ENCODE assay signal across 18 cellular contexts in genomic region chr2:27377618-27378095, GRCh38. TPM values are rescaled to one million over a fixed set of nuclear protein-coding genes. Genes with fewer than 3 reads are reported as not detected.
DNase-seq lines count a peak whose midpoint lies in the region; ATAC-seq, FAIRE-seq and TF ChIP-seq lines count a peak whose summit lies in the region.
"Had no signal": no experiment of that assay in that cellular context is flagged by ENCODE, and none has a peak within 500 bp of the region (broad histone marks: within the 10 kb centered on the region; RNA-seq: fewer than 3 reads in every experiment).

No MANE protein-coding gene starts in this region.

- TF ChIP-seq CTCF in cardiac muscle cell (IDR thresholded peaks at IDR 0.05; ENCODE audit: low read depth, low read length) (no peak), heart right ventricle (IDR thresholded peaks at IDR 0.05) (no peak), GM23338 (conservative IDR thresholded peaks at IDR 0.05; ENCODE audit: low read depth in 2 of 2) (no peak), K562 (IDR thresholded peaks at IDR 0.05 in 2 of 3, conservative IDR thresholded peaks at IDR 0.05 in 1 of 3; ENCODE audit: insufficient read depth in 2 of 3, low read depth in 1 of 3, low read length in 3 of 3) (no peak)

- ATAC-seq in heart right ventricle (no peak), GM23338 (no peak), K562 (no peak)
- no peak for ATAC-seq in stimulated activated naive B cell treated with anti-CD40 and anti-IgM and Interleukin-4, amounts not matched to agents 10 μg/mL and 1 μg/mL and 100 μg/mL, for 72 hours (replicated peaks)

- no peak overlapping the region for H3K27ac Mint-ChIP-seq in GM23338
- H3K27ac Mint-ChIP-seq in stimulated activated naive B cell treated with anti-CD40 and anti-IgM and Interleukin-4, amounts not matched to agents 10 μg/mL and 1 μg/mL and 100 μg/mL, for 72 hours: peak overlapping the region; percentile 82

- TF ChIP-seq POLR2A in K562 (conservative IDR thresholded peaks at IDR 0.05): peak; percentile 34; the same call in 1 of the 2 replicates

- H3K27ac ChIP-seq in cardiac muscle cell: peak overlapping the region; percentile 50
- no peak overlapping the region for H3K27ac ChIP-seq in heart right ventricle
- H3K27ac ChIP-seq in GM23338 (ENCODE audit: low read depth): 0 out of 2 replicates have a peak overlapping the region, but pooled peaks have one; percentile 59
- no peak overlapping the region for H3K27ac ChIP-seq in K562 (ENCODE audit: extremely low read depth, low read depth, low read length)
- H3K27ac ChIP-seq: neutrophil, WERI-Rb-1 had no signal

- H3K79me2 ChIP-seq in GM23338 (replicated peaks; ENCODE audit: insufficient read depth) (peaks cover 16% of the 10 kb centered on the region), K562 (ENCODE audit: control insufficient read depth, insufficient read depth, low read length) (peaks cover 25% of the 10 kb centered on the region)

- H2AFZ ChIP-seq in GM23338 (no peak overlapping the region), K562 (ENCODE audit: low read depth, low read length) (no peak overlapping the region)

- no peaks in the 10 kb centered on the region for H3K9me2 ChIP-seq in GM23338 (ENCODE audit: insufficient read depth)

- FAIRE-seq in K562 (lab: Jason Lieb, UNC): no peak
- FAIRE-seq: endothelial cell of umbilical vein had no signal

- no peak overlapping the region; the same call in 2 of the 3 replicates for H3K4me3 Mint-ChIP-seq in GM23338
- peak overlapping the region; percentile 6 to 43 for H3K4me3 Mint-ChIP-seq in stimulated activated naive B cell treated with anti-CD40 and anti-IgM and Interleukin-4, amounts not matched to agents 10 μg/mL and 1 μg/mL and 100 μg/mL, for 72 hours
- H3K4me3 Mint-ChIP-seq: activated naive CD4-positive, alpha-beta T cell treated with anti-CD3 and anti-CD28 coated beads, Interleukin-2, amount 50 U/mL, for 24 hours had no signal

- CTCF ChIA-PET in K562 (lab: Yijun Ruan, JAX; ENCODE audit: low intra/inter-chr PET ratio): no interaction called here

- no peaks in the 10 kb centered on the region for H3K9me3 Mint-ChIP-seq in GM23338
- peaks cover 0 to 3% of the 10 kb centered on the region in 2 donors for H3K9me3 Mint-ChIP-seq in stimulated activated naive B cell treated with anti-CD40 and anti-IgM and Interleukin-4, amounts not matched to agents 10 μg/mL and 1 μg/mL and 100 μg/mL, for 72 hours
- H3K9me3 Mint-ChIP-seq: activated naive CD4-positive, alpha-beta T cell treated with anti-CD3 and anti-CD28 coated beads, Interleukin-2, amount 50 U/mL, for 24 hours had no signal

- H3K4me1 ChIP-seq in cardiac muscle cell (ENCODE audit: low read depth): peaks cover 7% of the 10 kb centered on the region
- H3K4me1 ChIP-seq in heart right ventricle: peaks cover 5 to 39% (median 19%) of the 10 kb centered on the region in 9 donors
- H3K4me1 ChIP-seq in GM23338 (ENCODE audit: insufficient read depth): peaks cover 10% of the 10 kb centered on the region
- peaks cover 7 to 42% of the 10 kb centered on the region in 2 experiments for H3K4me1 ChIP-seq in K562 (replicated peaks in 1 of 2; ENCODE audit: control insufficient read depth in 2 of 2, insufficient read depth in 2 of 2, low read length in 2 of 2)

- intact Hi-C loops in heart right ventricle (cut with DNase I): loop anchor here in 1 of 10 donors (10.0 kb wide), 1 partner anchor 603 kb away; no protein-coding TSS in a partner anchor
- intact Hi-C loops in K562 (cut with micrococcal nuclease): no loop called here

- DNase-seq in cardiac muscle cell (ENCODE audit: low read depth in 1 of 2, low spot score in 1 of 2) (no peak), heart right ventricle (no peak), GM23338 (ENCODE audit: low spot score) (no peak), K562 (ENCODE audit: extremely low read depth in 1 of 4, low spot score in 3 of 4) (no peak), putamen (ENCODE audit: low spot score) (no peak), cortex of kidney (lab: John Stamatoyannopoulos, UW) (no peak), pons (ENCODE audit: low spot score) (no peak)
- DNase-seq in stimulated activated naive B cell treated with anti-CD40 and anti-IgM and Interleukin-4, amounts not matched to agents 10 μg/mL and 1 μg/mL and 100 μg/mL, for 72 hours: no peak
- DNase-seq: AML-193; central memory CD4-positive, alpha-beta T cell; KBM-7; mesenchymal stem cell; NCI-H1105 treated with DMSO at 0.1 percent for 48 hours; stimulated activated CD4-positive, alpha-beta T cell treated with anti-CD3 and anti-CD28 coated beads, Interleukin-4, amount 100 ng/mL, for 24 hours had no signal

- 87 to 89% methylated on average over 18 of the region's 18 CpGs for WGBS in heart right ventricle, 2 donors
- WGBS in K562 (ENCODE audit: insufficient coverage, low coverage, missing lambda C conversion rate): 95% methylated on average over 14 of the region's 18 CpGs

- H3K4me3 ChIP-seq in cardiac muscle cell (no peak overlapping the region), heart right ventricle (no peak overlapping the region), GM23338 (no peak overlapping the region), K562 (no peak overlapping the region)

- peaks cover 53% of the 10 kb centered on the region for H3K36me3 ChIP-seq in cardiac muscle cell
- peaks cover 0 to 79% (median 55%) of the 10 kb centered on the region in 9 donors for H3K36me3 ChIP-seq in heart right ventricle
- peaks cover 32% of the 10 kb centered on the region for H3K36me3 ChIP-seq in GM23338 (ENCODE audit: insufficient read depth)
- peaks cover 83% of the 10 kb centered on the region for H3K36me3 ChIP-seq in K562 (ENCODE audit: control insufficient read depth, insufficient read depth, low read length)

- H3K9me3 ChIP-seq in cardiac muscle cell (ENCODE audit: low read depth): no peaks in the 10 kb centered on the region
- H3K9me3 ChIP-seq in heart right ventricle: no peaks in the 10 kb centered on the region
- H3K9me3 ChIP-seq in K562 (replicated peaks; ENCODE audit: control insufficient read depth, insufficient read depth, low read depth, low read length): no peaks in the 10 kb centered on the region
- H3K9me3 ChIP-seq: neutrophil had no signal

- no peak for TF ChIP-seq RAD21 in K562 (CRISPR knock-in tag; conservative IDR thresholded peaks at IDR 0.05 in 1 of 2, IDR thresholded peaks at IDR 0.05 in 1 of 2)

- no TSS peak for BruUV-seq in K562 (replicated peaks; lab: Mats Ljungman, UMichigan)

- H4K20me1 ChIP-seq in GM23338 (replicated peaks; ENCODE audit: insufficient read depth) (no peaks in the 10 kb centered on the region; the same call in 1 of the 2 replicates), K562 (replicated peaks; ENCODE audit: control insufficient read depth, insufficient read depth, low read length) (no peaks in the 10 kb centered on the region)

- in situ Hi-C loops in K562 (cut with MboI): no loop called here

- H3K27me3 ChIP-seq in cardiac muscle cell (no peaks in the 10 kb centered on the region), heart right ventricle (no peaks in the 10 kb centered on the region), GM23338 (ENCODE audit: insufficient read depth) (no peaks in the 10 kb centered on the region), K562 (ENCODE audit: control insufficient read depth in 2 of 2, insufficient read depth in 2 of 2, low read length in 2 of 2) (no peaks in the 10 kb centered on the region)
- H3K27me3 ChIP-seq: neutrophil had no signal

- H3K9me1 ChIP-seq in K562 (ENCODE audit: control insufficient read depth, insufficient read depth, low read length): no peaks in the 10 kb centered on the region

- H3K9ac ChIP-seq in K562 (ENCODE audit: insufficient read depth in 1 of 2, low read depth in 2 of 2, low read length in 2 of 2): 0 out of 4 replicates have a peak overlapping the region, but pooled peaks of 1 of the 2 experiments have one; percentile 48

- POLR2A ChIA-PET in K562 (lab: Yijun Ruan, JAX): interaction anchor here (0.6 to 0.8 kb wide), 2 partner anchors 8 to 21 kb away, joined by 3 read pairs; partner anchors contain the start of gene GTF3C2

- peaks cover 32% of the 10 kb centered on the region for H3K27me3 Mint-ChIP-seq in GM23338 (ENCODE audit: insufficient read depth, low read depth, poor library complexity)
- no peaks in the 10 kb centered on the region for H3K27me3 Mint-ChIP-seq in stimulated activated naive B cell treated with anti-CD40 and anti-IgM and Interleukin-4, amounts not matched to agents 10 μg/mL and 1 μg/mL and 100 μg/mL, for 72 hours
- H3K27me3 Mint-ChIP-seq: activated naive CD4-positive, alpha-beta T cell treated with anti-CD3 and anti-CD28 coated beads, Interleukin-2, amount 50 U/mL, for 24 hours had no signal

- TF ChIP-seq EP300 in K562 (IDR thresholded peaks at IDR 0.05; ENCODE audit: low read length): no peak

- peaks cover 82% of the 10 kb centered on the region for H3K36me3 Mint-ChIP-seq in GM23338 (ENCODE audit: low read depth)
- H3K36me3 Mint-ChIP-seq in stimulated activated naive B cell treated with anti-CD40 and anti-IgM and Interleukin-4, amounts not matched to agents 10 μg/mL and 1 μg/mL and 100 μg/mL, for 72 hours: peaks cover 62 to 85% of the 10 kb centered on the region in 2 donors

- no peak overlapping the region for H3K4me2 ChIP-seq in GM23338
- no peak overlapping the region for H3K4me2 ChIP-seq in K562 (ENCODE audit: insufficient read depth, low read length)

- H3K4me1 Mint-ChIP-seq in GM23338: peaks cover 21% of the 10 kb centered on the region
- peaks cover 51 to 76% of the 10 kb centered on the region in 2 donors for H3K4me1 Mint-ChIP-seq in stimulated activated naive B cell treated with anti-CD40 and anti-IgM and Interleukin-4, amounts not matched to agents 10 μg/mL and 1 μg/mL and 100 μg/mL, for 72 hours

- H3F3A ChIP-seq in GM23338 (replicated peaks; ENCODE audit: low read depth): peaks cover 31% of the 10 kb centered on the region

RNA-seq across cellular contexts. Expression of gene ZNF513, which starts 2.9 kb away (rescaled TPM):
- 29.7 and 31.7 TPM in 2 replicates for total RNA-seq in cardiac muscle cell
- 32.2 and 35.8 TPM in 2 replicates for polyA plus RNA-seq in cardiac muscle cell
- total RNA-seq in heart right ventricle: 10 to 100 TPM in 1 of 10 donors, 1 to 10 TPM in 9; 4.5 to 11.5 (median 6.8) TPM
- polyA plus RNA-seq in heart right ventricle: 10 to 100 TPM; 12.6 to 15.4 TPM
- 13.2 and 13.4 TPM in 2 replicates for total RNA-seq in GM23338 (2014; rRNA removed; shearing (Covaris generic))
- 10.4 and 11.3 TPM in 2 replicates for polyA plus RNA-seq in GM23338 (2016; fragmentation: Nextera tagmentation; extraction: Ambion mirVana)
- 4.9 and 15.7 TPM in 2 replicates for total RNA-seq in K562 (2011; cell fraction: chromatin; rRNA removed; ENCODE audit: low replicate concordance)
- 17.0 and 17.3 TPM in 2 replicates for total RNA-seq in K562 (2011; cell fraction: nucleolus; rRNA removed)
- total RNA-seq in K562 (2011; cell fraction: nucleoplasm; rRNA removed): 7.1 and 8.9 TPM in 2 replicates
- total RNA-seq in K562 (2014; rRNA removed): 6.7 and 8.0 TPM in 2 replicates
- 1.9 and 2.5 TPM in 2 replicates for total RNA-seq in K562 (2014; rRNA removed; fragmentation: Illumina TruSeq; extraction: Trizol)
- 7.1 TPM in 2 replicates for total RNA-seq in K562 (2015; rRNA removed; fragmentation: Illumina TruSeq; extraction: Trizol)
- 8.5 and 9.9 TPM in 2 replicates for total RNA-seq in K562 (2021)
- 4.4 and 6.6 TPM in 2 replicates for polyA plus RNA-seq in K562 (2011; rRNA removed)
- polyA plus RNA-seq in K562 (2011; cell fraction: cytosol; rRNA removed): 10.0 and 15.4 TPM in 2 replicates
- 19.1 and 33.8 TPM in 2 replicates for polyA plus RNA-seq in K562 (2011; cell fraction: nucleus; rRNA removed)
- polyA plus RNA-seq in K562 (2012): 7.6 and 12.8 TPM in 2 replicates
- 4.1 and 7.4 TPM in 2 replicates for polyA plus RNA-seq in K562 (2014; fragmentation: Illumina TruSeq; extraction: Trizol)
- polyA plus RNA-seq in K562 (2014; fragmentation: Nextera tagmentation; extraction: Ambion mirVana): under 1 TPM; 0.04 to 0.15 TPM
- 9.7 and 13.6 TPM in 2 replicates for polyA plus RNA-seq in K562 (2014; rRNA removed)
- polyA minus RNA-seq in K562 (2011; rRNA and poly(A)+ RNA removed): 1.9 and 2.3 TPM in 2 replicates
- polyA minus RNA-seq in K562 (2011; cell fraction: cytosol; rRNA and poly(A)+ RNA removed): 2.7 and 4.6 TPM in 2 replicates
- 9.6 and 10.2 TPM in 2 replicates for polyA minus RNA-seq in K562 (2011; cell fraction: nucleus; rRNA and poly(A)+ RNA removed)

RNA-seq across cellular contexts. Expression of gene SNX17, which starts 7.2 kb away (rescaled TPM):
- total RNA-seq in cardiac muscle cell: 91.9 and 141 TPM in 2 replicates
- polyA plus RNA-seq in cardiac muscle cell: 130 and 135 TPM in 2 replicates
- total RNA-seq in heart right ventricle: 10 to 100 TPM; 54.5 to 82.5 (median 68.8) TPM
- polyA plus RNA-seq in heart right ventricle: 10 to 100 TPM; 32.4 to 79.8 TPM
- total RNA-seq in GM23338 (2014; rRNA removed; shearing (Covaris generic)): 58.0 and 66.2 TPM in 2 replicates
- polyA plus RNA-seq in GM23338 (2016; fragmentation: Nextera tagmentation; extraction: Ambion mirVana): 32.6 and 34.0 TPM in 2 replicates
- 127 and 249 TPM in 2 replicates for total RNA-seq in K562 (2011; cell fraction: chromatin; rRNA removed; ENCODE audit: low replicate concordance)
- total RNA-seq in K562 (2011; cell fraction: nucleolus; rRNA removed): 127 and 149 TPM in 2 replicates
- 132 and 134 TPM in 2 replicates for total RNA-seq in K562 (2011; cell fraction: nucleoplasm; rRNA removed)
- 61.7 and 80.4 TPM in 2 replicates for total RNA-seq in K562 (2014; rRNA removed)
- total RNA-seq in K562 (2014; rRNA removed; fragmentation: Illumina TruSeq; extraction: Trizol): 44.1 and 45.3 TPM in 2 replicates
- 53.2 and 54.6 TPM in 2 replicates for total RNA-seq in K562 (2015; rRNA removed; fragmentation: Illumina TruSeq; extraction: Trizol)
- total RNA-seq in K562 (2021): 72.5 and 75.7 TPM in 2 replicates
- 45.8 and 57.3 TPM in 2 replicates for polyA plus RNA-seq in K562 (2011; rRNA removed)
- 65.9 and 86.7 TPM in 2 replicates for polyA plus RNA-seq in K562 (2011; cell fraction: cytosol; rRNA removed)
- polyA plus RNA-seq in K562 (2011; cell fraction: nucleus; rRNA removed): 129 and 142 TPM in 2 replicates
- 64.3 and 80.0 TPM in 2 replicates for polyA plus RNA-seq in K562 (2012)
- polyA plus RNA-seq in K562 (2014; fragmentation: Illumina TruSeq; extraction: Trizol): 44.2 and 57.6 TPM in 2 replicates
- 1 to 10 TPM; 3.0 to 7.5 TPM for polyA plus RNA-seq in K562 (2014; fragmentation: Nextera tagmentation; extraction: Ambion mirVana)
- 58.7 and 60.2 TPM in 2 replicates for polyA plus RNA-seq in K562 (2014; rRNA removed)
- 62.0 and 62.2 TPM in 2 replicates for polyA minus RNA-seq in K562 (2011; rRNA and poly(A)+ RNA removed)
- polyA minus RNA-seq in K562 (2011; cell fraction: cytosol; rRNA and poly(A)+ RNA removed): 33.1 and 37.9 TPM in 2 replicates
- 67.2 and 89.5 TPM in 2 replicates for polyA minus RNA-seq in K562 (2011; cell fraction: nucleus; rRNA and poly(A)+ RNA removed)

RNA-seq across cellular contexts. Expression of gene EIF2B4, which starts 7.5 kb away (rescaled TPM):
- total RNA-seq in cardiac muscle cell: 30.5 and 41.5 TPM in 2 replicates
- 93.9 and 94.9 TPM in 2 replicates for polyA plus RNA-seq in cardiac muscle cell
- total RNA-seq in heart right ventricle: 10 to 100 TPM; 26.4 to 47.9 (median 34.7) TPM
- polyA plus RNA-seq in heart right ventricle: 10 to 100 TPM; 60.4 to 70.7 TPM
- 43.9 and 51.4 TPM in 2 replicates for total RNA-seq in GM23338 (2014; rRNA removed; shearing (Covaris generic))
- polyA plus RNA-seq in GM23338 (2016; fragmentation: Nextera tagmentation; extraction: Ambion mirVana): 64.0 and 64.4 TPM in 2 replicates
- 108 and 141 TPM in 2 replicates for total RNA-seq in K562 (2011; cell fraction: chromatin; rRNA removed; ENCODE audit: low replicate concordance)
- total RNA-seq in K562 (2011; cell fraction: nucleolus; rRNA removed): 58.2 and 64.9 TPM in 2 replicates
- total RNA-seq in K562 (2011; cell fraction: nucleoplasm; rRNA removed): 81.0 and 82.5 TPM in 2 replicates
- total RNA-seq in K562 (2014; rRNA removed): 63.6 and 66.0 TPM in 2 replicates
- total RNA-seq in K562 (2014; rRNA removed; fragmentation: Illumina TruSeq; extraction: Trizol): 43.3 and 45.4 TPM in 2 replicates
- total RNA-seq in K562 (2015; rRNA removed; fragmentation: Illumina TruSeq; extraction: Trizol): 45.3 and 46.8 TPM in 2 replicates
- total RNA-seq in K562 (2021): 57.0 and 66.6 TPM in 2 replicates
- 53.1 and 64.8 TPM in 2 replicates for polyA plus RNA-seq in K562 (2011; rRNA removed)
- 57.9 and 64.5 TPM in 2 replicates for polyA plus RNA-seq in K562 (2011; cell fraction: cytosol; rRNA removed)
- 175 and 198 TPM in 2 replicates for polyA plus RNA-seq in K562 (2011; cell fraction: nucleus; rRNA removed)
- 64.3 and 82.9 TPM in 2 replicates for polyA plus RNA-seq in K562 (2012)
- polyA plus RNA-seq in K562 (2014; fragmentation: Illumina TruSeq; extraction: Trizol): 68.0 and 80.3 TPM in 2 replicates
- 10 to 100 TPM; 29.7 to 48.6 TPM for polyA plus RNA-seq in K562 (2014; fragmentation: Nextera tagmentation; extraction: Ambion mirVana)
- polyA plus RNA-seq in K562 (2014; rRNA removed): 58.9 and 60.8 TPM in 2 replicates
- 68.8 and 94.7 TPM in 2 replicates for polyA minus RNA-seq in K562 (2011; rRNA and poly(A)+ RNA removed)
- 19.7 and 35.4 TPM in 2 replicates for polyA minus RNA-seq in K562 (2011; cell fraction: cytosol; rRNA and poly(A)+ RNA removed)
- polyA minus RNA-seq in K562 (2011; cell fraction: nucleus; rRNA and poly(A)+ RNA removed): 24.2 and 39.8 TPM in 2 replicates

RNA-seq across cellular contexts. Expression of gene GTF3C2, which starts 21.1 kb away (rescaled TPM):
- 35.1 and 38.2 TPM in 2 replicates for total RNA-seq in cardiac muscle cell
- 47.7 and 56.8 TPM in 2 replicates for polyA plus RNA-seq in cardiac muscle cell
- total RNA-seq in heart right ventricle: 10 to 100 TPM; 21.8 to 30.3 (median 23.6) TPM
- polyA plus RNA-seq in heart right ventricle: 10 to 100 TPM; 17.6 to 29.8 TPM
- 110 and 118 TPM in 2 replicates for total RNA-seq in GM23338 (2014; rRNA removed; shearing (Covaris generic))
- 69.1 and 81.7 TPM in 2 replicates for polyA plus RNA-seq in GM23338 (2016; fragmentation: Nextera tagmentation; extraction: Ambion mirVana)
- 217 and 308 TPM in 2 replicates for total RNA-seq in K562 (2011; cell fraction: chromatin; rRNA removed; ENCODE audit: low replicate concordance)
- total RNA-seq in K562 (2011; cell fraction: nucleolus; rRNA removed): 145 and 163 TPM in 2 replicates
- total RNA-seq in K562 (2011; cell fraction: nucleoplasm; rRNA removed): 162 and 165 TPM in 2 replicates
- total RNA-seq in K562 (2014; rRNA removed): 38.6 and 64.7 TPM in 2 replicates
- total RNA-seq in K562 (2014; rRNA removed; fragmentation: Illumina TruSeq; extraction: Trizol): 49.2 and 51.3 TPM in 2 replicates
- total RNA-seq in K562 (2015; rRNA removed; fragmentation: Illumina TruSeq; extraction: Trizol): 53.0 and 57.9 TPM in 2 replicates
- 70.0 and 85.2 TPM in 2 replicates for total RNA-seq in K562 (2021)
- 96.6 and 116 TPM in 2 replicates for polyA plus RNA-seq in K562 (2011; rRNA removed)
- polyA plus RNA-seq in K562 (2011; cell fraction: cytosol; rRNA removed): 91.3 and 92.7 TPM in 2 replicates
- polyA plus RNA-seq in K562 (2011; cell fraction: nucleus; rRNA removed): 240 and 356 TPM in 2 replicates
- polyA plus RNA-seq in K562 (2012): 61.2 and 64.8 TPM in 2 replicates
- 84.4 and 96.8 TPM in 2 replicates for polyA plus RNA-seq in K562 (2014; fragmentation: Illumina TruSeq; extraction: Trizol)
- polyA plus RNA-seq in K562 (2014; fragmentation: Nextera tagmentation; extraction: Ambion mirVana): 10 to 100 TPM; 35.5 to 40.2 TPM
- 62.4 and 65.8 TPM in 2 replicates for polyA plus RNA-seq in K562 (2014; rRNA removed)
- 62.6 and 74.7 TPM in 2 replicates for polyA minus RNA-seq in K562 (2011; rRNA and poly(A)+ RNA removed)
- 33.3 and 43.0 TPM in 2 replicates for polyA minus RNA-seq in K562 (2011; cell fraction: cytosol; rRNA and poly(A)+ RNA removed)
- 40.9 and 68.3 TPM in 2 replicates for polyA minus RNA-seq in K562 (2011; cell fraction: nucleus; rRNA and poly(A)+ RNA removed)

RNA-seq across cellular contexts. Expression of gene PPM1G, which starts 31.7 kb away (rescaled TPM):
- total RNA-seq in cardiac muscle cell (96.2 and 101 TPM in 2 replicates), heart right ventricle (10 to 100 TPM; 28.4 to 46.1 (median 33.0) TPM), K562 (2014; rRNA removed) (164 and 176 TPM in 2 replicates), K562 (2014; rRNA removed; fragmentation: Illumina TruSeq; extraction: Trizol) (153 and 155 TPM in 2 replicates), K562 (2015; rRNA removed; fragmentation: Illumina TruSeq; extraction: Trizol) (183 and 191 TPM in 2 replicates), K562 (2021) (154 and 173 TPM in 2 replicates)
- polyA plus RNA-seq in cardiac muscle cell (84.8 and 93.0 TPM in 2 replicates), heart right ventricle (10 to 100 TPM; 34.7 to 72.6 TPM), GM23338 (2016; fragmentation: Nextera tagmentation; extraction: Ambion mirVana) (201 and 211 TPM in 2 replicates), K562 (2011; rRNA removed) (77.9 and 86.0 TPM in 2 replicates), K562 (2014; fragmentation: Illumina TruSeq; extraction: Trizol) (221 and 230 TPM in 2 replicates), K562 (2014; fragmentation: Nextera tagmentation; extraction: Ambion mirVana) (10 to 100 TPM; 61.7 to 88.8 TPM), K562 (2014; rRNA removed) (116 and 136 TPM in 2 replicates)
- total RNA-seq in GM23338 (2014; rRNA removed; shearing (Covaris generic)): 178 and 183 TPM in 2 replicates
- 48.4 and 56.6 TPM in 2 replicates for total RNA-seq in K562 (2011; cell fraction: chromatin; rRNA removed; ENCODE audit: low replicate concordance)
- 33.4 and 34.7 TPM in 2 replicates for total RNA-seq in K562 (2011; cell fraction: nucleolus; rRNA removed)
- total RNA-seq in K562 (2011; cell fraction: nucleoplasm; rRNA removed): 40.2 and 54.0 TPM in 2 replicates
- 68.2 and 68.5 TPM in 2 replicates for polyA plus RNA-seq in K562 (2011; cell fraction: cytosol; rRNA removed)
- polyA plus RNA-seq in K562 (2011; cell fraction: nucleus; rRNA removed): 59.6 and 69.6 TPM in 2 replicates
- 132 and 162 TPM in 2 replicates for polyA plus RNA-seq in K562 (2012)
- 168 and 174 TPM in 2 replicates for polyA minus RNA-seq in K562 (2011; rRNA and poly(A)+ RNA removed)
- polyA minus RNA-seq in K562 (2011; cell fraction: cytosol; rRNA and poly(A)+ RNA removed): 88.1 and 100 TPM in 2 replicates
- polyA minus RNA-seq in K562 (2011; cell fraction: nucleus; rRNA and poly(A)+ RNA removed): 14.1 and 18.0 TPM in 2 replicates

Comparison
In these comparisons a context has a peak if more than half of its experiments do, and no peak if none do; other contexts are left out.
1. H3K27ac ChIP-seq: peak in cardiac muscle cell (single experiment) and GM23338 (single experiment); none in heart right ventricle (0 of 10) and K562 (single experiment).